In the genomic region with DNA sequence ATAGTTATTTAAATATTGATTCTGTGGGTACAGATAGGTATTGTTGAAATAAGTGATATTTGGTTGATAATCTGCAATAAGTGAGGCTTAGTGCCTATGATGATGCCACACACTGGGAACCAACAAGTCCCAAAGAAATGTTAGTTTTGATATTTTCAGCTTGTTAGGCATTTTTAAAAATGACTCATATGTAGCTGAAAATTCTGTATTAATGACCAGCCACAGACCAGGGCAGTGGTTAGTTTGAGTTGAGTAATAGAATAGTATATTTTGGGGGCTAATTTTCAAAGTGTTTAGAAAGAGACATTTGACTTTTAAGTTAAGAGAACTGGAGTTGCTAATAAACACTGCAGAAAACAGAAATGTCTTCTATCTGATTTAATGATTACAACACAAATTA, we compare ENCODE assay signal across 31 cellular contexts. TPM values are rescaled to one million over a fixed set of nuclear protein-coding genes. Genes with fewer than 3 reads are reported as not detected.
DNase-seq lines count a peak whose midpoint lies in the region; ATAC-seq and TF ChIP-seq lines count a peak whose summit lies in the region.
"Had no signal": no experiment of that assay in that cellular context is flagged by ENCODE, and none has a peak within 500 bp of the region (broad histone marks: within the 10 kb centered on the region; RNA-seq: fewer than 3 reads in every experiment).

No MANE protein-coding gene starts in this region.

- no peak overlapping the region for H2BK120ac ChIP-seq in mesenchymal stem cell (ENCODE audit: low read depth, low read length)

- H3K79me2 ChIP-seq in SK-N-SH (ENCODE audit: insufficient read depth) = peaks cover 4% of the 10 kb centered on the region; the same call in 1 of the 2 replicates

- no peak overlapping the region for H2BK5ac ChIP-seq in mesenchymal stem cell (ENCODE audit: low read depth, low read length, poor library complexity, severe bottlenecking)

- no peak for TF ChIP-seq EP300 in SK-N-SH (IDR thresholded peaks at IDR 0.05; ENCODE audit: borderline replicate concordance in 1 of 2, low read depth in 1 of 2, low read length in 1 of 2)

- H3F3A ChIP-seq in SK-N-SH (replicated peaks; ENCODE audit: insufficient read depth) = no peaks in the 10 kb centered on the region

- no peaks in the 10 kb centered on the region for H3K27me3 ChIP-seq in SK-N-SH (ENCODE audit: insufficient read depth)
- no peaks in the 10 kb centered on the region for H3K27me3 ChIP-seq in mesenchymal stem cell (ENCODE audit: control insufficient read depth in 1 of 2, insufficient read depth in 1 of 2, low read length in 2 of 2)
- no peaks in the 10 kb centered on the region for H3K27me3 ChIP-seq in thoracic aorta (replicated peaks; ENCODE audit: insufficient read depth)
- H3K27me3 ChIP-seq: heart left ventricle, testis had no signal

- no peaks in the 10 kb centered on the region for H3K9me2 ChIP-seq in SK-N-SH

- no peak for DNase-seq in SK-N-SH
- peak; percentile 26 for DNase-seq in choroid plexus epithelial cell (ENCODE audit: low read depth)
- DNase-seq in mesenchymal stem cell = no peak
- no peak for DNase-seq in thoracic aorta (ENCODE audit: low spot score)
- DNase-seq in SIG-M5 (lab: John Stamatoyannopoulos, UW) = no peak
- DNase-seq: activated CD4-positive, alpha-beta T cell treated with anti-CD3 and anti-CD28 coated beads for 36 hours; activated CD8-positive, alpha-beta memory T cell treated with anti-CD3 and anti-CD28 coated beads, Interleukin-2, amount 50 U/mL, for 48 hours; activated CD8-positive, alpha-beta T cell treated with anti-CD3 and anti-CD28 coated beads for 36 hours; activated naive CD4-positive, alpha-beta T cell treated with anti-CD3 and anti-CD28 coated beads for 36 hours; AML-193; CD4-positive, CD25-positive, alpha-beta regulatory T cell; DND-41; effector CD8-positive, alpha-beta T cell; foreskin fibroblast; H7; heart left ventricle; Karpas-422; NCI-H1436; NCI-H748 treated with DMSO at 0.1 percent for 48 hours; Right ventricle myocardium superior; stimulated activated naive B cell treated with anti-CD40 and anti-IgM and Interleukin-4, amounts not matched to agents 10 μg/mL and 1 μg/mL and 100 μg/mL, for 72 hours; testis had no signal

- H3K4me2 ChIP-seq in SK-N-SH (no peak overlapping the region), mesenchymal stem cell (ENCODE audit: low read length, poor library complexity, severe bottlenecking) (no peak overlapping the region)

- H2BK12ac ChIP-seq in mesenchymal stem cell (ENCODE audit: low read length in 2 of 2) = no peak overlapping the region

- H3K9me3 ChIP-seq in SK-N-SH (no peaks in the 10 kb centered on the region), mesenchymal stem cell (ENCODE audit: control insufficient read depth, low read length) (no peaks in the 10 kb centered on the region), thoracic aorta (no peaks in the 10 kb centered on the region)
- H3K9me3 ChIP-seq: testis had no signal

- no peak for TF ChIP-seq RAD21 in SK-N-SH (IDR thresholded peaks at IDR 0.05; ENCODE audit: low read length)

- no peaks in the 10 kb centered on the region for H4K20me1 ChIP-seq in SK-N-SH (ENCODE audit: insufficient read depth)

- no peak overlapping the region for H3K23ac ChIP-seq in mesenchymal stem cell (ENCODE audit: low read length in 2 of 2)

- no peaks in the 10 kb centered on the region; a peak in 1 of 4 replicates for H3K4me1 ChIP-seq in SK-N-SH (ENCODE audit: control insufficient read depth in 1 of 2, insufficient read depth in 2 of 2, low read depth in 1 of 2, low read length in 1 of 2)
- H3K4me1 ChIP-seq in mesenchymal stem cell (ENCODE audit: control insufficient read depth, insufficient read depth, low read depth, low read length) = no peaks in the 10 kb centered on the region
- peaks cover 0 to 35% of the 10 kb centered on the region in 2 donors for H3K4me1 ChIP-seq in thoracic aorta (ENCODE audit: control insufficient read depth in 1 of 2, low read depth in 2 of 2)
- H3K4me1 ChIP-seq: testis had no signal

- H3K9ac ChIP-seq in SK-N-SH (no peak overlapping the region), mesenchymal stem cell (ENCODE audit: low read length) (peak overlapping the region; percentile 81)

- no peak overlapping the region for H3K4ac ChIP-seq in mesenchymal stem cell (ENCODE audit: low read depth in 1 of 2, low read length in 2 of 2)

- ATAC-seq in SK-N-SH treated with all-trans-retinoic acid at 6 μM for 48 hours (no peak), thoracic aorta (ENCODE audit: insufficient number of reproducible peaks, low FRiP score, low read depth) (peak; percentile 66), HG03108 (IDR thresholded peaks at IDR 0.05; ENCODE audit: unreplicated experiment) (no peak), GM21423 (IDR thresholded peaks at IDR 0.05; ENCODE audit: unreplicated experiment) (no peak)
- ATAC-seq: activated CD8-positive, alpha-beta T cell treated with anti-CD3 and anti-CD28 coated beads for 36 hours; heart left ventricle; natural killer cell treated with Interleukin-12 subunit alpha and Interleukin-12 subunit beta and Interleukin-15 and Interleukin-18, amount 100 ng/mL, for 72 hours; stimulated activated naive B cell treated with anti-CD40 and anti-IgM and Interleukin-4, amounts not matched to agents 10 μg/mL and 1 μg/mL and 100 μg/mL, for 72 hours had no signal

- POLR2A ChIA-PET in SK-N-SH (lab: Yijun Ruan, JAX) = no interaction called here

- H4K91ac ChIP-seq in mesenchymal stem cell (ENCODE audit: low read length) = no peak overlapping the region

- H2AFZ ChIP-seq in SK-N-SH (ENCODE audit: low read depth) (no peak overlapping the region), mesenchymal stem cell (ENCODE audit: low read depth, low read length) (no peak overlapping the region)

- no peak overlapping the region for H3K14ac ChIP-seq in mesenchymal stem cell (ENCODE audit: low read length in 2 of 2)

- H2BK15ac ChIP-seq in mesenchymal stem cell (ENCODE audit: low read depth, poor library complexity, severe bottlenecking) = no peak overlapping the region

- H2AK5ac ChIP-seq in mesenchymal stem cell (ENCODE audit: low read length, severe bottlenecking) = no peak overlapping the region

- no peak for TF ChIP-seq CTCF in SK-N-SH (IDR thresholded peaks at IDR 0.05)
- TF ChIP-seq CTCF in choroid plexus epithelial cell (conservative IDR thresholded peaks at IDR 0.05; ENCODE audit: low read depth, low read length) = no peak
- TF ChIP-seq CTCF in thoracic aorta (IDR thresholded peaks at IDR 0.05) = no peak

- no peak overlapping the region for H3K18ac ChIP-seq in mesenchymal stem cell (ENCODE audit: low read depth in 1 of 2, low read length in 2 of 2)

- peaks cover 12 to 16% of the 10 kb centered on the region in 2 experiments for H3K36me3 ChIP-seq in SK-N-SH (replicated peaks in 1 of 2; ENCODE audit: control insufficient read depth in 1 of 2, insufficient read depth in 2 of 2, low read length in 1 of 2)
- peaks cover 8 to 15% of the 10 kb centered on the region in 2 experiments for H3K36me3 ChIP-seq in mesenchymal stem cell (ENCODE audit: control insufficient read depth in 1 of 2, insufficient read depth in 2 of 2, low read depth in 1 of 2, low read length in 2 of 2)
- no peaks in the 10 kb centered on the region for H3K36me3 ChIP-seq in thoracic aorta

- H4K8ac ChIP-seq in mesenchymal stem cell (ENCODE audit: low read length) = no peak overlapping the region

- H3K4me3 ChIP-seq in SK-N-SH (ENCODE audit: low read depth in 2 of 2, low read length in 1 of 2) (no peak overlapping the region), choroid plexus epithelial cell (ENCODE audit: low read depth, low read length) (no peak overlapping the region), mesenchymal stem cell (ENCODE audit: insufficient read depth in 1 of 2, low read depth in 1 of 2, low read length in 2 of 2) (peak overlapping the region in 1 of 2 experiments; percentile 67), thoracic aorta (peak overlapping the region; percentile 32)
- H3K4me3 ChIP-seq: skin epidermis, testis had no signal

- CTCF ChIA-PET in SK-N-SH (lab: Yijun Ruan, JAX) = interaction anchor here (0.9 kb wide), 1 partner anchor 90 kb away, joined by 3 read pairs; no protein-coding TSS in a partner anchor

- H3K27ac ChIP-seq in SK-N-SH (ENCODE audit: low read depth in 2 of 2, low read length in 1 of 2) = no peak overlapping the region
- no peak overlapping the region for H3K27ac ChIP-seq in mesenchymal stem cell (ENCODE audit: low read length, poor library complexity, severe bottlenecking)
- H3K27ac ChIP-seq in thoracic aorta = peak overlapping the region; percentile 6 to 25
- H3K27ac ChIP-seq: 22Rv1, epithelial cell of prostate, heart left ventricle, testis, VCaP had no signal

- peaks cover 11% of the 10 kb centered on the region for H3K79me1 ChIP-seq in mesenchymal stem cell (replicated peaks; ENCODE audit: low read length, poor library complexity, severe bottlenecking)

TF ChIP-seq in SK-N-SH, 30 proteins besides CTCF, POLR2A, EP300 and RAD21:
- 0 out of 2 replicates have a peak, but pooled peaks have one; percentile 13 for TF ChIP-seq FOSL2 (IDR thresholded peaks at IDR 0.05; ENCODE audit: borderline replicate concordance, low read depth)
- no peak for TF ChIP-seq FOXM1 (IDR thresholded peaks at IDR 0.05; ENCODE audit: low read depth)

TF ChIP-seq in SK-N-SH treated with all-trans-retinoic acid at 6 μM for 48 hours, 23 proteins besides CTCF, POLR2A, EP300 and RAD21 (continues in another document):
- no peak for TF ChIP-seq RARB (CRISPR knock-in tag; IDR thresholded peaks at IDR 0.05)
- TF ChIP-seq CSDC2 (CRISPR knock-in tag; IDR thresholded peaks at IDR 0.05) = no peak
- TF ChIP-seq, protein P1, sequence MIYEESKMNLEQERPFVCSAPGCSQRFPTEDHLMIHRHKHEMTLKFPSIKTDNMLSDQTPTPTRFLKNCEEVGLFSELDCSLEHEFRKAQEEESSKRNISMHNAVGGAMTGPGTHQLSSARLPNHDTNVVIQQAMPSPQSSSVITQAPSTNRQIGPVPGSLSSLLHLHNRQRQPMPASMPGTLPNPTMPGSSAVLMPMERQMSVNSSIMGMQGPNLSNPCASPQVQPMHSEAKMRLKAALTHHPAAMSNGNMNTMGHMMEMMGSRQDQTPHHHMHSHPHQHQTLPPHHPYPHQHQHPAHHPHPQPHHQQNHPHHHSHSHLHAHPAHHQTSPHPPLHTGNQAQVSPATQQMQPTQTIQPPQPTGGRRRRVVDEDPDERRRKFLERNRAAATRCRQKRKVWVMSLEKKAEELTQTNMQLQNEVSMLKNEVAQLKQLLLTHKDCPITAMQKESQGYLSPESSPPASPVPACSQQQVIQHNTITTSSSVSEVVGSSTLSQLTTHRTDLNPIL (CRISPR knock-in tag; IDR thresholded peaks at IDR 0.05; ENCODE audit: low read depth) = no peak
- TF ChIP-seq PPARA (CRISPR knock-in tag; IDR thresholded peaks at IDR 0.05; ENCODE audit: borderline replicate concordance) = no peak
- TF ChIP-seq GLIS3 (CRISPR knock-in tag; IDR thresholded peaks at IDR 0.05) = no peak
- no peak for TF ChIP-seq ZNF565 (CRISPR knock-in tag; conservative IDR thresholded peaks at IDR 0.05; ENCODE audit: low read depth)
- TF ChIP-seq SNAI2 (CRISPR knock-in tag; IDR thresholded peaks at IDR 0.05) = no peak

RNA-seq across cellular contexts. Expression of gene INTU, which starts 9.4 kb away (rescaled TPM):
- 3.3 and 7.3 TPM in 2 replicates for polyA plus RNA-seq in SK-N-SH (2012; rRNA removed)
- 1.3 and 1.7 TPM in 2 replicates for polyA plus RNA-seq in SK-N-SH (2012; cell fraction: cytosol; rRNA removed)
- 14.5 and 32.5 TPM in 2 replicates for polyA plus RNA-seq in SK-N-SH (2012; cell fraction: nucleus; rRNA removed)
- polyA plus RNA-seq in mesenchymal stem cell (2013, experiment 1 of 2) = 1.8 TPM
- polyA plus RNA-seq in mesenchymal stem cell (2013, experiment 2 of 2) = 1.5 TPM
- 10 to 100 TPM; 11.0 to 16.6 TPM for total RNA-seq in thoracic aorta
- total RNA-seq: activated T-helper 1 cell treated with anti-CD3 and anti-CD28 coated beads, Interleukin-12 subunit alpha, Interleukin-12 subunit beta, Interleukin-2, Interleukin-4 antibody, amounts not matched to agents 30 ng/mL and 10 ng/mL and 1 ng/mL, durations not matched to agents 14 hours and 24 hours and 36 hours had no signal
- polyA plus RNA-seq: CD4-positive, CD25-positive, alpha-beta regulatory T cell had no signal

Comparison
In these comparisons a context has a peak if more than half of its experiments do, and no peak if none do; other contexts are left out.
1. H3K27ac ChIP-seq: peak in thoracic aorta (2 of 2); none in SK-N-SH (0 of 2) and mesenchymal stem cell (single experiment).